Comparison of ENCODE assay signal across 1 cellular context in the genomic region with DNA sequence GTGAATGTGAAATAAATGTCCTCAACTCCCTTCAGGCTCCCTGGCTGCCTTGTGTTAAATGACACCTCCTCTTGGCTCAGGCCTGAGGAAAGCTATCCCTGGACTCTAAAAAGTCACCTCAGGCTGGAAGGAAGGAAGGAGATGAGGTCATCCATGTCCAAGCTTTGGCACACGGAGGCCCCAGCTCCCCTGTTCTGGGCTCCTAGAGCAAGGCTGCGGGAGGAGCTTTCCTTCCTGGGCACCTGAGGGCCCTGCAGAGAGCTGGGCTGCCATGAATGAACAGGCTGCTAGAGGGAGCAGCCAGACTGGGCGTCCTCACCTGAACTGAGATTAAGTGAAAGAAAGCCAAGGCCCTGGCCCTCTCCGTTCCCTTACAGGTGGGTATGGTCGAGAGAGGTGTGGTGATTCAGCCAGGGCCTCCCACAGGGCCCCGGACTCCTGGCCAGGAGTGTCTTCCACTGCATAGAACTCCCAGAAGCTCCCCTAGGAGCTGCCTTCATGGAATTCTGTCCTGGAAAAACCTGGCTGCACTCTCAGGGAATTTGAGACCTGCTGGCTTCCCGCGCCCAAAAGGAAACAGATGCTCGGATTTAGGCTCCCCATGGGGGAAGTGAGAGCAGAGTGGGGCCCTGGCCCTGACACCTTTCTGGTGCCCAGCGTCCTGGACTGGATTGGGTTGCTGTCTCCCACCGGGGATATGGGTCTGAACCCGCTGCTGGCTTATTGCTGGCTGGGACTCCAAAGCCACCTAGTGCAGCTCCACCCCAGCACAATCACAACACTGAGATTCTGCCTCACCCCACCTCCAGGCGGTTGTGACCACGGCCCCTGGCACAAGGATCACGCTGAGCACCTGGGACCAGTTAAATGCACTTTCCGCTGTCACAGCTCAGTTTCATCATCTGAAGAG.
TF ChIP-seq lines count a peak whose summit lies in the region.

No MANE protein-coding gene starts in this region.

TF ChIP-seq in GM23338, 12 proteins besides CTCF, POLR2A, EP300 and RAD21 (continued from another document):
- TF ChIP-seq, protein P1, sequence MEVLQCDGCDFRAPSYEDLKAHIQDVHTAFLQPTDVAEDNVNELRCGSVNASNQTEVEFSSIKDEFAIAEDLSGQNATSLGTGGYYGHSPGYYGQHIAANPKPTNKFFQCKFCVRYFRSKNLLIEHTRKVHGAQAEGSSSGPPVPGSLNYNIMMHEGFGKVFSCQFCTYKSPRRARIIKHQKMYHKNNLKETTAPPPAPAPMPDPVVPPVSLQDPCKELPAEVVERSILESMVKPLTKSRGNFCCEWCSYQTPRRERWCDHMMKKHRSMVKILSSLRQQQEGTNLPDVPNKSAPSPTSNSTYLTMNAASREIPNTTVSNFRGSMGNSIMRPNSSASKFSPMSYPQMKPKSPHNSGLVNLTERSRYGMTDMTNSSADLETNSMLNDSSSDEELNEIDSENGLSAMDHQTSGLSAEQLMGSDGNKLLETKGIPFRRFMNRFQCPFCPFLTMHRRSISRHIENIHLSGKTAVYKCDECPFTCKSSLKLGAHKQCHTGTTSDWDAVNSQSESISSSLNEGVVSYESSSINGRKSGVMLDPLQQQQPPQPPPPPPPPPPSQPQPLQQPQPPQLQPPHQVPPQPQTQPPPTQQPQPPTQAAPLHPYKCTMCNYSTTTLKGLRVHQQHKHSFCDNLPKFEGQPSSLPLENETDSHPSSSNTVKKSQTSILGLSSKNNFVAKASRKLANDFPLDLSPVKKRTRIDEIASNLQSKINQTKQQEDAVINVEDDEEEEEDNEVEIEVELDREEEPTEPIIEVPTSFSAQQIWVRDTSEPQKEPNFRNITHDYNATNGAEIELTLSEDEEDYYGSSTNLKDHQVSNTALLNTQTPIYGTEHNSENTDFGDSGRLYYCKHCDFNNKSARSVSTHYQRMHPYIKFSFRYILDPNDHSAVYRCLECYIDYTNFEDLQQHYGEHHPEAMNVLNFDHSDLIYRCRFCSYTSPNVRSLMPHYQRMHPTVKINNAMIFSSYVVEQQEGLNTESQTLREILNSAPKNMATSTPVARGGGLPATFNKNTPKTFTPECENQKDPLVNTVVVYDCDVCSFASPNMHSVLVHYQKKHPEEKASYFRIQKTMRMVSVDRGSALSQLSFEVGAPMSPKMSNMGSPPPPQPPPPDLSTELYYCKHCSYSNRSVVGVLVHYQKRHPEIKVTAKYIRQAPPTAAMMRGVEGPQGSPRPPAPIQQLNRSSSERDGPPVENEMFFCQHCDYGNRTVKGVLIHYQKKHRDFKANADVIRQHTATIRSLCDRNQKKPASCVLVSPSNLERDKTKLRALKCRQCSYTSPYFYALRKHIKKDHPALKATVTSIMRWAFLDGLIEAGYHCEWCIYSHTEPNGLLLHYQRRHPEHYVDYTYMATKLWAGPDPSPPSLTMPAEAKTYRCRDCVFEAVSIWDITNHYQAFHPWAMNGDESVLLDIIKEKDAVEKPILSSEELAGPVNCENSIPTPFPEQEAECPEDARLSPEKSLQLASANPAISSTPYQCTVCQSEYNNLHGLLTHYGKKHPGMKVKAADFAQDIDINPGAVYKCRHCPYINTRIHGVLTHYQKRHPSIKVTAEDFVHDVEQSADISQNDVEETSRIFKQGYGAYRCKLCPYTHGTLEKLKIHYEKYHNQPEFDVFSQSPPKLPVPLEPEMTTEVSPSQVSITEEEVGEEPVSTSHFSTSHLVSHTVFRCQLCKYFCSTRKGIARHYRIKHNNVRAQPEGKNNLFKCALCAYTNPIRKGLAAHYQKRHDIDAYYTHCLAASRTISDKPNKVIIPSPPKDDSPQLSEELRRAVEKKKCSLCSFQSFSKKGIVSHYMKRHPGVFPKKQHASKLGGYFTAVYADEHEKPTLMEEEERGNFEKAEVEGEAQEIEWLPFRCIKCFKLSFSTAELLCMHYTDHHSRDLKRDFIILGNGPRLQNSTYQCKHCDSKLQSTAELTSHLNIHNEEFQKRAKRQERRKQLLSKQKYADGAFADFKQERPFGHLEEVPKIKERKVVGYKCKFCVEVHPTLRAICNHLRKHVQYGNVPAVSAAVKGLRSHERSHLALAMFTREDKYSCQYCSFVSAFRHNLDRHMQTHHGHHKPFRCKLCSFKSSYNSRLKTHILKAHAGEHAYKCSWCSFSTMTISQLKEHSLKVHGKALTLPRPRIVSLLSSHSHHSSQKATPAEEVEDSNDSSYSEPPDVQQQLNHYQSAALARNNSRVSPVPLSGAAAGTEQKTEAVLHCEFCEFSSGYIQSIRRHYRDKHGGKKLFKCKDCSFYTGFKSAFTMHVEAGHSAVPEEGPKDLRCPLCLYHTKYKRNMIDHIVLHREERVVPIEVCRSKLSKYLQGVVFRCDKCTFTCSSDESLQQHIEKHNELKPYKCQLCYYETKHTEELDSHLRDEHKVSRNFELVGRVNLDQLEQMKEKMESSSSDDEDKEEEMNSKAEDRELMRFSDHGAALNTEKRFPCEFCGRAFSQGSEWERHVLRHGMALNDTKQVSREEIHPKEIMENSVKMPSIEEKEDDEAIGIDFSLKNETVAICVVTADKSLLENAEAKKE (CRISPR knock-in tag; IDR thresholded peaks at IDR 0.05): no peak
- TF ChIP-seq ZNF114 (CRISPR knock-in tag; IDR thresholded peaks at IDR 0.05): no peak
- no peak for TF ChIP-seq POLR2AphosphoS5 (IDR thresholded peaks at IDR 0.05; ENCODE audit: low read depth)
- TF ChIP-seq, protein P2, sequence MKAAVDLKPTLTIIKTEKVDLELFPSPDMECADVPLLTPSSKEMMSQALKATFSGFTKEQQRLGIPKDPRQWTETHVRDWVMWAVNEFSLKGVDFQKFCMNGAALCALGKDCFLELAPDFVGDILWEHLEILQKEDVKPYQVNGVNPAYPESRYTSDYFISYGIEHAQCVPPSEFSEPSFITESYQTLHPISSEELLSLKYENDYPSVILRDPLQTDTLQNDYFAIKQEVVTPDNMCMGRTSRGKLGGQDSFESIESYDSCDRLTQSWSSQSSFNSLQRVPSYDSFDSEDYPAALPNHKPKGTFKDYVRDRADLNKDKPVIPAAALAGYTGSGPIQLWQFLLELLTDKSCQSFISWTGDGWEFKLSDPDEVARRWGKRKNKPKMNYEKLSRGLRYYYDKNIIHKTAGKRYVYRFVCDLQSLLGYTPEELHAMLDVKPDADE (IDR thresholded peaks at IDR 0.05): no peak
- no peak for TF ChIP-seq NANOG (IDR thresholded peaks at IDR 0.05; ENCODE audit: borderline replicate concordance)
- no peak for TF ChIP-seq CREB1 (CRISPR knock-in tag; IDR thresholded peaks at IDR 0.05; ENCODE audit: low read depth)
- TF ChIP-seq EZH2phosphoT487 (IDR thresholded peaks at IDR 0.05; ENCODE audit: unreplicated experiment): no peak
- TF ChIP-seq, protein P3, sequence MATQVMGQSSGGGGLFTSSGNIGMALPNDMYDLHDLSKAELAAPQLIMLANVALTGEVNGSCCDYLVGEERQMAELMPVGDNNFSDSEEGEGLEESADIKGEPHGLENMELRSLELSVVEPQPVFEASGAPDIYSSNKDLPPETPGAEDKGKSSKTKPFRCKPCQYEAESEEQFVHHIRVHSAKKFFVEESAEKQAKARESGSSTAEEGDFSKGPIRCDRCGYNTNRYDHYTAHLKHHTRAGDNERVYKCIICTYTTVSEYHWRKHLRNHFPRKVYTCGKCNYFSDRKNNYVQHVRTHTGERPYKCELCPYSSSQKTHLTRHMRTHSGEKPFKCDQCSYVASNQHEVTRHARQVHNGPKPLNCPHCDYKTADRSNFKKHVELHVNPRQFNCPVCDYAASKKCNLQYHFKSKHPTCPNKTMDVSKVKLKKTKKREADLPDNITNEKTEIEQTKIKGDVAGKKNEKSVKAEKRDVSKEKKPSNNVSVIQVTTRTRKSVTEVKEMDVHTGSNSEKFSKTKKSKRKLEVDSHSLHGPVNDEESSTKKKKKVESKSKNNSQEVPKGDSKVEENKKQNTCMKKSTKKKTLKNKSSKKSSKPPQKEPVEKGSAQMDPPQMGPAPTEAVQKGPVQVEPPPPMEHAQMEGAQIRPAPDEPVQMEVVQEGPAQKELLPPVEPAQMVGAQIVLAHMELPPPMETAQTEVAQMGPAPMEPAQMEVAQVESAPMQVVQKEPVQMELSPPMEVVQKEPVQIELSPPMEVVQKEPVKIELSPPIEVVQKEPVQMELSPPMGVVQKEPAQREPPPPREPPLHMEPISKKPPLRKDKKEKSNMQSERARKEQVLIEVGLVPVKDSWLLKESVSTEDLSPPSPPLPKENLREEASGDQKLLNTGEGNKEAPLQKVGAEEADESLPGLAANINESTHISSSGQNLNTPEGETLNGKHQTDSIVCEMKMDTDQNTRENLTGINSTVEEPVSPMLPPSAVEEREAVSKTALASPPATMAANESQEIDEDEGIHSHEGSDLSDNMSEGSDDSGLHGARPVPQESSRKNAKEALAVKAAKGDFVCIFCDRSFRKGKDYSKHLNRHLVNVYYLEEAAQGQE (IDR thresholded peaks at IDR 0.05; ENCODE audit: unreplicated experiment): no peak
